ENCODE assay signal across 1 cellular context in the genomic region with DNA sequence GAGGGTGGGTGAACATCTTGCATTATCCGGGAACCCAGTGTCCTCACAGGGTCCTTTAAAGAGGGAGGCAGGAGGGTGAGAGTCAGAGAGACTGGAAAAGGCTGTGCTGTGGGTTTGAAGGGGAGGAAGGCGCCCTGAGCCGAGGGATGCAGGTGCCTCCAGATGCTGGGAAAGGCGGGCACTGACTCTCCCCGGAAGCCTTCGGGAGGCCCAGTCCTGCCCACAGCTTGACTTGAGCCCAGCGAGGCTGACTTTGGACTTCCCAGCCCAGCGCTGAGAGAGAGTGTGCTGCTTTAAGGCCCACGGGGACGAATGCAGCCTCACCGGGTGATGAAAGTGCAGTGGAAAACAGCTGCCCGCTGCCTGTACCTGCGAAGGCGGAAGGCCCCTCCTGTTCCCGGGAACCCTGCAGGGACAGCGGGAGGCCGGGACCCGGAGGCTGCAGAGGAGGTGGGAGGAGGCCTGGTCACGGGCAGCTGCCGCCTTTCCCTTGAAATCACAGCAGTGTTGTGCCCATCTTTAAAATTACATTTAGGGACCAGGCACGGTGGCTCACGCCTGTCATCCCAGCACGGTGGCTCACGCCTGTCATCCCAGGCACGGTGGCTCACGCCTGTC.
TF ChIP-seq lines count a peak whose summit lies in the region.

No MANE protein-coding gene starts in this region.

TF ChIP-seq in IMR-90, 13 proteins besides CTCF, POLR2A, EP300 and RAD21:
- TF ChIP-seq SMC3 (IDR thresholded peaks at IDR 0.05; ENCODE audit: low read depth, low read length) (no peak), NFE2L2 (IDR thresholded peaks at IDR 0.05; ENCODE audit: low read depth, low read length) (no peak), RFX5 (IDR thresholded peaks at IDR 0.05; ENCODE audit: low read depth, low read length) (no peak), BHLHE40 (IDR thresholded peaks at IDR 0.05; ENCODE audit: low read depth, low read length) (no peak), CEBPB (IDR thresholded peaks at IDR 0.05; ENCODE audit: low read depth, low read length) (no peak), RCOR1 (IDR thresholded peaks at IDR 0.05; ENCODE audit: insufficient replicate concordance, low read length) (no peak), CHD1 (IDR thresholded peaks at IDR 0.05; ENCODE audit: low read depth, low read length) (no peak), MXI1 (IDR thresholded peaks at IDR 0.05; ENCODE audit: borderline replicate concordance, low read depth, low read length) (no peak), FOS (IDR thresholded peaks at IDR 0.05; ENCODE audit: low read depth, low read length) (no peak), MAFK (IDR thresholded peaks at IDR 0.05; ENCODE audit: low read depth, low read length) (no peak), MAZ (IDR thresholded peaks at IDR 0.05; ENCODE audit: borderline replicate concordance, low read depth, low read length) (no peak)
- TF ChIP-seq, protein P1, sequence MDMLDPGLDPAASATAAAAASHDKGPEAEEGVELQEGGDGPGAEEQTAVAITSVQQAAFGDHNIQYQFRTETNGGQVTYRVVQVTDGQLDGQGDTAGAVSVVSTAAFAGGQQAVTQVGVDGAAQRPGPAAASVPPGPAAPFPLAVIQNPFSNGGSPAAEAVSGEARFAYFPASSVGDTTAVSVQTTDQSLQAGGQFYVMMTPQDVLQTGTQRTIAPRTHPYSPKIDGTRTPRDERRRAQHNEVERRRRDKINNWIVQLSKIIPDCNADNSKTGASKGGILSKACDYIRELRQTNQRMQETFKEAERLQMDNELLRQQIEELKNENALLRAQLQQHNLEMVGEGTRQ (IDR thresholded peaks at IDR 0.05; ENCODE audit: low read depth, low read length) = no peak
- TF ChIP-seq, protein P2, sequence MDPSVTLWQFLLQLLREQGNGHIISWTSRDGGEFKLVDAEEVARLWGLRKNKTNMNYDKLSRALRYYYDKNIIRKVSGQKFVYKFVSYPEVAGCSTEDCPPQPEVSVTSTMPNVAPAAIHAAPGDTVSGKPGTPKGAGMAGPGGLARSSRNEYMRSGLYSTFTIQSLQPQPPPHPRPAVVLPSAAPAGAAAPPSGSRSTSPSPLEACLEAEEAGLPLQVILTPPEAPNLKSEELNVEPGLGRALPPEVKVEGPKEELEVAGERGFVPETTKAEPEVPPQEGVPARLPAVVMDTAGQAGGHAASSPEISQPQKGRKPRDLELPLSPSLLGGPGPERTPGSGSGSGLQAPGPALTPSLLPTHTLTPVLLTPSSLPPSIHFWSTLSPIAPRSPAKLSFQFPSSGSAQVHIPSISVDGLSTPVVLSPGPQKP (IDR thresholded peaks at IDR 0.05; ENCODE audit: borderline replicate concordance, low read depth, low read length) = no peak
